ENCODE assay signal across 8 cellular contexts in the genomic region with DNA sequence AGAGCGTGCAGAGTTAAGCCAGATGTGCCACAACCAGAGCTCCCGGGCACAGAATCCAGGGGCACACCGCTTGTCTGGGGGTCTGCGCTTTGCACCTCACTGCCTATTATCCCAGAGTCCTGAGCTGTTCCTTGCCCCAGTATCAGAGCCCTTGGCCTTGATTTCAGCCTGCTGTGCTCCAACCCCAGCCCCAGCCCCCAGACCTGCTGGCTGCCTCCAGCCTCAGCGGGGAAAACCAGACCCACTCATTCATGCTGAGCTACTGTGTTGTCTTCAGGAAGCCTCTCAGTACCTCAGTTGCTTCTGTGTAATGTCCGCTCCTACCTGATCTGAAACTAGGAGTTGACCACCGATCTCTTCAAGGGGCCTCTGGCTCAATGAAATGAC. TPM values are rescaled to one million over a fixed set of nuclear protein-coding genes. Genes with fewer than 3 reads are reported as not detected.
DNase-seq lines count a peak whose midpoint lies in the region; TF ChIP-seq lines count a peak whose summit lies in the region.

No MANE protein-coding gene starts in this region.

- no peak overlapping the region for H3K27ac ChIP-seq in suprapubic skin

- H3K27me3 ChIP-seq in suprapubic skin, result no peaks in the 10 kb centered on the region

- H3K4me3 Mint-ChIP-seq in activated T-cell treated with anti-CD3 and anti-CD28 coated beads, Interleukin-2, amount 50 U/mL, for 24 hours, result peak overlapping the region; percentile 88

- peaks cover 39% of the 10 kb centered on the region for H3K4me1 ChIP-seq in suprapubic skin

- peaks cover 47% of the 10 kb centered on the region for H3K36me3 Mint-ChIP-seq in activated T-cell treated with anti-CD3 and anti-CD28 coated beads, Interleukin-2, amount 50 U/mL, for 24 hours (ENCODE audit: low read depth)

- no peaks in the 10 kb centered on the region for H3K9me3 Mint-ChIP-seq in activated T-cell treated with anti-CD3 and anti-CD28 coated beads, Interleukin-2, amount 50 U/mL, for 24 hours

- H3K27me3 Mint-ChIP-seq in activated T-cell treated with anti-CD3 and anti-CD28 coated beads, Interleukin-2, amount 50 U/mL, for 24 hours, result no peaks in the 10 kb centered on the region

- peak; percentile 13 for TF ChIP-seq POLR2A in Raji (IDR thresholded peaks at IDR 0.05; ENCODE audit: insufficient read depth, low read depth, low read length)
- no peak for TF ChIP-seq POLR2A in suprapubic skin (IDR thresholded peaks at IDR 0.05)

- DNase-seq in activated T-cell treated with anti-CD3 and anti-CD28 coated beads, Interleukin-2, amount 50 U/mL, for 24 hours, result no peak
- no peak for DNase-seq in activated T-cell treated with anti-CD3 and anti-CD28 coated beads, Interleukin-2, amount 50 U/mL, for 1 hour
- no peak for DNase-seq in fibroblast of pulmonary artery (ENCODE audit: low read depth)
- no peak for DNase-seq in suprapubic skin (ENCODE audit: low spot score in 2 of 2)
- DNase-seq in dermis blood vessel endothelial cell, result no peak
- DNase-seq in ureter (ENCODE audit: low spot score), result no peak
- DNase-seq in HT-29 (ENCODE audit: low spot score), result no peak

- no peaks in the 10 kb centered on the region for H3K9me3 ChIP-seq in suprapubic skin

- H3K4me3 ChIP-seq in fibroblast of pulmonary artery (replicated peaks; ENCODE audit: low read depth, low read length), result peak overlapping the region; percentile 92
- peak overlapping the region; percentile 58 for H3K4me3 ChIP-seq in suprapubic skin

- H3K36me3 ChIP-seq in suprapubic skin, result peaks cover 22% of the 10 kb centered on the region

- WGBS in suprapubic skin, result 73% methylated on average over 5 of the region's 7 CpGs

- peak overlapping the region; percentile 91 for H3K27ac Mint-ChIP-seq in activated T-cell treated with anti-CD3 and anti-CD28 coated beads, Interleukin-2, amount 50 U/mL, for 24 hours

- no peak for TF ChIP-seq CTCF in fibroblast of pulmonary artery (IDR thresholded peaks at IDR 0.05; ENCODE audit: low read length, missing control alignments)
- TF ChIP-seq CTCF in suprapubic skin (IDR thresholded peaks at IDR 0.05), result no peak

- peaks cover 88% of the 10 kb centered on the region for H3K4me1 Mint-ChIP-seq in activated T-cell treated with anti-CD3 and anti-CD28 coated beads, Interleukin-2, amount 50 U/mL, for 24 hours (ENCODE audit: low read depth)

- TF ChIP-seq EP300 in suprapubic skin (IDR thresholded peaks at IDR 0.05), result no peak

RNA-seq across cellular contexts. Expression of a gene that starts 1.1 kb away (rescaled TPM):
- total RNA-seq in suprapubic skin, result 10 to 100 TPM in 3 of 4 donors, 1 to 10 TPM in 1; 5.7 to 27.0 (median 17.4) TPM
- 23.3 and 33.9 TPM in 2 replicates for total RNA-seq in dermis blood vessel endothelial cell
- total RNA-seq in ureter, result 12.5 TPM
- total RNA-seq in HT-29 (2014; rRNA removed; shearing (Covaris generic)), result 11.7 and 12.0 TPM in 2 replicates

RNA-seq across cellular contexts. Expression of a gene that starts 35.9 kb away (rescaled TPM):
- total RNA-seq in suprapubic skin (10 to 100 TPM; 34.8 to 74.5 (median 64.9) TPM), dermis blood vessel endothelial cell (0.33 and 0.51 TPM in 2 replicates), ureter (35.5 TPM)
- total RNA-seq in HT-29 (2014; rRNA removed; shearing (Covaris generic)), result 7.9 and 8.8 TPM in 2 replicates
